In genomic region chr3:113019182-113020137, GRCh38 we compare ENCODE assay signal across 1 cellular context.
TF ChIP-seq lines count a peak whose summit lies in the region.

No MANE protein-coding gene starts in this region.

TF ChIP-seq in A549, 52 proteins besides CTCF, POLR2A, EP300 and RAD21 (continued from another document):
- TF ChIP-seq PBX3 (IDR thresholded peaks at IDR 0.05) (0 out of 2 replicates have a peak, but pooled peaks have one; percentile 39), NFE2L2 (conservative IDR thresholded peaks at IDR 0.05; ENCODE audit: low read length) (0 out of 2 replicates have a peak, but pooled peaks have one; percentile 4), KDM5A (IDR thresholded peaks at IDR 0.05) (peak; percentile 40; the same call in 1 of the 2 replicates), HOXB13 (CRISPR knock-in tag; IDR thresholded peaks at IDR 0.05; ENCODE audit: low read depth) (peak; percentile 96; the same call in 1 of the 2 replicates), MYC (IDR thresholded peaks at IDR 0.05; ENCODE audit: borderline replicate concordance, low read length) (peak; percentile 89), CEBPB (IDR thresholded peaks at IDR 0.05) (no peak), POLR2AphosphoS2 (conservative IDR thresholded peaks at IDR 0.05; ENCODE audit: low read length) (no peak)
